In the genomic region with DNA sequence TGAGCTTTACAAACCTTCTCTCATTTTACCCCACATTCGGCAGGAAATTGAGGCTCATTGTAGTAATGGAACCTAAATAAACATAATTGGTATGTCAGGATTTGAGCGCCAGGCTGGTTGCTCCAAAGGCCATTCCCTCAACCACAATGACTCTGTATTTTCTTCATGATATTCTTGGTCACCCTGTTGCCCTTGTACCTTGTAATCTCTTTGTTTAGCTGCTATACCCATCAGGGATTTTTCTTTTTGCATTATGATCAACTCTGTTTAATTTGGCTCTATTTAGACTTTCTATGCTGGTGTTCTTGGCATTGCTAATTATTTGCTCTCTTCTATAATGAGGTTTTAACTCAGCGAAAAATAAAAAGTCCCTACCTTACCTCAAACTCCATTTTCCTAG, we compare ENCODE assay signal across 26 cellular contexts. TPM values are rescaled to one million over a fixed set of nuclear protein-coding genes. Genes with fewer than 3 reads are reported as not detected.
"Had no signal": no experiment of that assay in that cellular context is flagged by ENCODE, and none has a peak within 500 bp of the region (broad histone marks: within the 10 kb centered on the region; RNA-seq: fewer than 3 reads in every experiment).

No MANE protein-coding gene starts in this region.

- DNase-seq: activated CD4-positive, alpha-beta memory T cell treated with anti-CD3 and anti-CD28 coated beads for 36 hours; activated CD4-positive, alpha-beta T cell treated with anti-CD3 and anti-CD28 coated beads, Interleukin-2, amount 10 ng/mL, durations not matched to agents 7 days and 5 days; activated CD4-positive, CD25-positive, alpha-beta regulatory T cell; activated effector memory CD4-positive, alpha-beta T cell treated with anti-CD3 and anti-CD28 coated beads, Interleukin-2, amount 50 U/mL, for 16 hours; activated naive CD4-positive, alpha-beta T cell treated with Interleukin-2 at 50 U/mL for 16 hours; activated naive CD8-positive, alpha-beta T cell treated with anti-CD3 and anti-CD28 coated beads, Interleukin-2, amount 50 U/mL, for 24 hours; activated T-cell treated with anti-CD3 and anti-CD28 coated beads, Interleukin-2, amount 50 U/mL, for 4 hours; amniotic stem cell; body of pancreas; central memory CD4-positive, alpha-beta T cell; NCI-H1048; NCI-H1417; NCI-H1694 treated with DMSO at 0.1 percent for 48 hours; NCI-H446; NCI-H524; NCI-H748 treated with DMSO at 0.1 percent for 48 hours; SIG-M5; T-helper 17 cell; T-helper 9 cell had no signal

- H3K4me2 ChIP-seq: KMS-11 had no signal

- FAIRE-seq: bronchial epithelial cell had no signal

- ATAC-seq: activated naive CD4-positive, alpha-beta T cell treated with anti-CD3 and anti-CD28 coated beads, Interleukin-2, amount 50 U/mL, for 72 hours; activated naive CD8-positive, alpha-beta T cell treated with anti-CD3 and anti-CD28 coated beads, Interleukin-2, amount 50 U/mL, for 24 hours; activated T-cell treated with anti-CD3 and anti-CD28 coated beads, Interleukin-2, amount 50 U/mL, for 4 hours; body of pancreas; T-helper 17 cell had no signal

- H3K4me1 ChIP-seq: ascending aorta had no signal

- H3K36me3 ChIP-seq: ascending aorta had no signal

- H3K9me3 ChIP-seq: ascending aorta, body of pancreas had no signal

- H3K27me3 ChIP-seq: ascending aorta, body of pancreas had no signal

- H3K27ac ChIP-seq: ascending aorta, body of pancreas, KMS-11 had no signal

- H3K9ac ChIP-seq: KMS-11 had no signal

- H3K4me3 ChIP-seq: ascending aorta, body of pancreas had no signal

RNA-seq across cellular contexts. Expression of gene DUOX2, which starts 29.8 kb away (rescaled TPM):
- total RNA-seq: RPMI7951 had no signal
- polyA plus RNA-seq: IgD-negative memory B cell had no signal

RNA-seq across cellular contexts. Expression of gene DUOXA2, which starts 30.0 kb away (rescaled TPM):
- total RNA-seq: activated CD4-positive, alpha-beta memory T cell treated with anti-CD3 and anti-CD28 coated beads for 36 hours; activated CD4-positive, alpha-beta T cell treated with anti-CD3 and anti-CD28 coated beads, Interleukin-2, amount 10 ng/mL, durations not matched to agents 7 days and 5 days; activated naive CD4-positive, alpha-beta T cell treated with anti-CD3 and anti-CD28 coated beads, Interleukin-2, amount 50 U/mL, for 72 hours; activated T-cell treated with anti-CD3 and anti-CD28 coated beads, Interleukin-2, amount 50 U/mL, for 4 hours; body of pancreas; bronchial epithelial cell; OCI-LY7; RPMI7951; T-helper 17 cell had no signal
- polyA plus RNA-seq: IgD-negative memory B cell had no signal

RNA-seq across cellular contexts. Expression of gene DUOXA1, which starts 45.5 kb away (rescaled TPM):
- total RNA-seq: activated CD4-positive, alpha-beta T cell treated with anti-CD3 and anti-CD28 coated beads, Interleukin-2, amount 10 ng/mL, durations not matched to agents 7 days and 5 days; body of pancreas; OCI-LY7; RPMI7951 had no signal
- polyA plus RNA-seq: IgD-negative memory B cell had no signal

RNA-seq across cellular contexts. Expression of gene DUOX1, which starts 45.6 kb away (rescaled TPM):
- total RNA-seq: activated CD4-positive, alpha-beta T cell treated with anti-CD3 and anti-CD28 coated beads, Interleukin-2, amount 10 ng/mL, durations not matched to agents 7 days and 5 days; OCI-LY7; RPMI7951 had no signal
